Comparison of ENCODE assay signal across 4 cellular contexts in the genomic region with DNA sequence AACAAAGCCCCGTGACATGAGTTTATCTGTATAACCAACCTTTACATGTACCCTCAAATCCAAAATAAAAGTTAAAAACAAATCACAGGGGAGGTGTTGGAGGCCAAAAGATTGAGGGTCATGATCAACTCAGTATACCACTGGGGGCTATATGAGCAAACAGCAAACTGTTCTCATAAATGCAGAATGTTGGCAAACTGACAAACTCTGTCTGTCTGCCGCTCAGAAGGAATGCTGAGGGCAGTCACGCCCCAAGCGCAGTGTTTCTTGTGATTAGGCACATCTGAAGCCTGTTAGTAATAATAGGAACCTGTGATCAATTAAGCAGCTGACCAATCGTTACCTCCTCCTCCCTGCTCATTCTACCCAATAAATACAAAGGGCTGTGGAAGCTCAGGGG. TPM values are rescaled to one million over a fixed set of nuclear protein-coding genes. Genes with fewer than 3 reads are reported as not detected.
"Had no signal": no experiment of that assay in that cellular context is flagged by ENCODE, and none has a peak within 500 bp of the region (broad histone marks: within the 10 kb centered on the region; RNA-seq: fewer than 3 reads in every experiment).

No MANE protein-coding gene starts in this region.

RNA-seq across cellular contexts. Expression of a gene that starts 39.8 kb away (rescaled TPM):
- total RNA-seq: HepG2, HT-29, HT1080 had no signal
- polyA plus RNA-seq: HepG2, IgD-negative memory B cell had no signal
